Comparison of ENCODE assay signal across 26 cellular contexts in the genomic region with DNA sequence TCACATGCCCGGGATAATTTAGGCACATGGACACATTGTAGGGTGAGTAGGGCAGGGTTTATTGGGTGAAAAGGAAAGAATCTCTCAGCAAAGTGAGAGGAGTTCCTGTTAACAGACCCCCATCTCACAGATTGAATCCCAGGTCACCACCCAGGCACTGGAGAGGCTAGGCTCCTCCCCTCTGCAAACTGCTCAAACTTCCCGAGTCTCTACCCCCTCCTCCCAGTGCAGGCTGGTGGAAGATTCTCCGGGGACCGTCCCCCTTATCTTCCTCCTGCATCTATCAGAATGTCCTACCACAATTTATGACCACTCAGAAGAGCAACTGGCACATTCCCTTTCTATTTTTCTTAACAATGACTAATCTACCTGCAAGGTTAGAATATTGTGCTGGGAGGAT.
"Had no signal": no experiment of that assay in that cellular context is flagged by ENCODE, and none has a peak within 500 bp of the region (broad histone marks: within the 10 kb centered on the region; RNA-seq: fewer than 3 reads in every experiment).

No MANE protein-coding gene starts in this region.

- H3K4me3 ChIP-seq: coronary artery, dorsolateral prefrontal cortex, right atrium auricular region, suprapubic skin, tibial artery had no signal

- H3K27ac ChIP-seq: brain microvascular endothelial cell, coronary artery, dorsolateral prefrontal cortex, right atrium auricular region, suprapubic skin, tibial artery had no signal

- H3K4me3 Mint-ChIP-seq: activated CD4-positive, alpha-beta memory T cell treated with anti-CD3 and anti-CD28 coated beads, Interleukin-2, amount 10 ng/mL, durations not matched to agents 7 days and 5 days; activated CD4-positive, alpha-beta T cell treated with anti-CD3 and anti-CD28 coated beads, Interleukin-2, amount 10 ng/mL, durations not matched to agents 7 days and 5 days; activated T-cell treated with anti-CD3 and anti-CD28 coated beads, Interleukin-2, amount 50 U/mL, for 24 hours; activated T-helper 17 cell treated with anti-CD3 and anti-CD28 coated beads, Interleukin-2, amount 50 U/mL, for 72 hours; effector memory CD8-positive, alpha-beta T cell; naive thymus-derived CD4-positive, alpha-beta T cell; neural crest cell had no signal

- H3K4me1 Mint-ChIP-seq: activated CD4-positive, alpha-beta memory T cell treated with anti-CD3 and anti-CD28 coated beads, Interleukin-2, amount 10 ng/mL, durations not matched to agents 7 days and 5 days; activated CD4-positive, alpha-beta T cell treated with anti-CD3 and anti-CD28 coated beads, Interleukin-2, amount 10 ng/mL, durations not matched to agents 7 days and 5 days; activated T-helper 17 cell treated with anti-CD3 and anti-CD28 coated beads, Interleukin-2, amount 50 U/mL, for 72 hours; naive thymus-derived CD4-positive, alpha-beta T cell; neural crest cell had no signal

- ATAC-seq: activated T-helper 17 cell treated with anti-CD3 and anti-CD28 coated beads, Interleukin-2, amount 50 U/mL, for 72 hours; effector memory CD8-positive, alpha-beta T cell; left ventricle myocardium superior; naive thymus-derived CD4-positive, alpha-beta T cell had no signal

- DNase-seq: activated CD4-positive, alpha-beta memory T cell treated with anti-CD3 and anti-CD28 coated beads, Interleukin-2, amount 10 ng/mL, durations not matched to agents 7 days and 5 days; activated CD4-positive, alpha-beta T cell treated with anti-CD3 and anti-CD28 coated beads for 1 hour; activated CD4-positive, alpha-beta T cell treated with anti-CD3 and anti-CD28 coated beads, Interleukin-2, amount 10 ng/mL, durations not matched to agents 7 days and 5 days; activated CD8-positive, alpha-beta memory T cell treated with anti-CD3 and anti-CD28 coated beads, Interleukin-2, amount 50 U/mL, for 48 hours; activated gamma-delta T cell treated with Interleukin-2 at 50 U/mL for 16 hours; activated naive CD4-positive, alpha-beta T cell treated with anti-CD3 and anti-CD28 coated beads, Interleukin-2, amount 50 U/mL, for 16 hours; activated T-cell treated with anti-CD3 and anti-CD28 coated beads, Interleukin-2, amount 50 U/mL, for 24 hours; amniotic stem cell; brain microvascular endothelial cell; dorsolateral prefrontal cortex; effector memory CD8-positive, alpha-beta T cell; foreskin fibroblast; head of caudate nucleus; hypothalamus; left ventricle myocardium superior; naive thymus-derived CD4-positive, alpha-beta T cell; stimulated activated CD4-positive, alpha-beta T cell treated with anti-CD3 and anti-CD28 coated beads, Interleukin-15, amount 100 ng/mL, for 24 hours; stimulated activated CD4-positive, alpha-beta T cell treated with anti-CD3 and anti-CD28 coated beads, Interleukin-2, amount 100 ng/mL, for 24 hours; stimulated activated naive CD4-positive, alpha-beta T cell; T-helper 2 cell; tibial artery had no signal

- H3K36me3 Mint-ChIP-seq: naive thymus-derived CD4-positive, alpha-beta T cell had no signal

- H3K36me3 ChIP-seq: brain microvascular endothelial cell, right atrium auricular region, suprapubic skin, tibial artery had no signal

- H3K9me3 Mint-ChIP-seq: activated CD4-positive, alpha-beta T cell treated with anti-CD3 and anti-CD28 coated beads, Interleukin-2, amount 10 ng/mL, durations not matched to agents 7 days and 5 days; activated T-cell treated with anti-CD3 and anti-CD28 coated beads, Interleukin-2, amount 50 U/mL, for 24 hours had no signal

- H3K4me1 ChIP-seq: right atrium auricular region, suprapubic skin, tibial artery had no signal

- H3K27me3 Mint-ChIP-seq: activated CD4-positive, alpha-beta memory T cell treated with anti-CD3 and anti-CD28 coated beads, Interleukin-2, amount 10 ng/mL, durations not matched to agents 7 days and 5 days; activated CD4-positive, alpha-beta T cell treated with anti-CD3 and anti-CD28 coated beads, Interleukin-2, amount 10 ng/mL, durations not matched to agents 7 days and 5 days had no signal

- H3K27me3 ChIP-seq: brain microvascular endothelial cell, right atrium auricular region, suprapubic skin, tibial artery had no signal

- H3K27ac Mint-ChIP-seq: activated CD4-positive, alpha-beta memory T cell treated with anti-CD3 and anti-CD28 coated beads, Interleukin-2, amount 10 ng/mL, durations not matched to agents 7 days and 5 days; activated CD4-positive, alpha-beta T cell treated with anti-CD3 and anti-CD28 coated beads, Interleukin-2, amount 10 ng/mL, durations not matched to agents 7 days and 5 days; activated T-cell treated with anti-CD3 and anti-CD28 coated beads, Interleukin-2, amount 50 U/mL, for 24 hours; activated T-helper 17 cell treated with anti-CD3 and anti-CD28 coated beads, Interleukin-2, amount 50 U/mL, for 72 hours; effector memory CD8-positive, alpha-beta T cell; naive thymus-derived CD4-positive, alpha-beta T cell had no signal
